ENCODE assay signal across 16 cellular contexts in genomic region chr6:107644513-107644912, GRCh38.
"Had no signal": no experiment of that assay in that cellular context is flagged by ENCODE, and none has a peak within 500 bp of the region (broad histone marks: within the 10 kb centered on the region; RNA-seq: fewer than 3 reads in every experiment).

No MANE protein-coding gene starts in this region.

- H3K9me3 ChIP-seq: tibial artery had no signal

- H3K4me3 ChIP-seq: tibial artery had no signal

- H3K9ac ChIP-seq: parathyroid adenoma had no signal

- H3K27me3 ChIP-seq: tibial artery had no signal

- DNase-seq: activated CD4-positive, alpha-beta T cell treated with anti-CD3 and anti-CD28 coated beads for 48 hours; activated CD4-positive, CD25-positive, alpha-beta regulatory T cell; activated CD8-positive, alpha-beta T cell treated with anti-CD3 and anti-CD28 coated beads for 36 hours; activated naive CD4-positive, alpha-beta T cell treated with anti-CD3 and anti-CD28 coated beads for 36 hours; activated T-cell treated with anti-CD3 and anti-CD28 coated beads, Interleukin-2, amount 50 U/mL, for 24 hours; anterior cingulate cortex; cerebellar nuclear complex; cortex of kidney; effector CD4-positive, alpha-beta T cell; mesendoderm; naive thymus-derived CD8-positive, alpha-beta T cell; stimulated activated naive B cell treated with anti-CD40 and anti-IgM and Interleukin-4, amounts not matched to agents 10 μg/mL and 1 μg/mL and 100 μg/mL, for 72 hours; T1000; tibial artery had no signal

- H3K36me3 ChIP-seq: tibial artery had no signal

- H3K9me3 Mint-ChIP-seq: activated CD8-positive, alpha-beta T cell treated with anti-CD3 and anti-CD28 coated beads for 36 hours; activated naive CD4-positive, alpha-beta T cell treated with anti-CD3 and anti-CD28 coated beads for 36 hours; activated T-cell treated with anti-CD3 and anti-CD28 coated beads, Interleukin-2, amount 50 U/mL, for 24 hours; brain; naive thymus-derived CD8-positive, alpha-beta T cell; stimulated activated naive B cell treated with anti-CD40 and anti-IgM and Interleukin-4, amounts not matched to agents 10 μg/mL and 1 μg/mL and 100 μg/mL, for 72 hours had no signal

- H3K27me3 Mint-ChIP-seq: stimulated activated naive B cell treated with anti-CD40 and anti-IgM and Interleukin-4, amounts not matched to agents 10 μg/mL and 1 μg/mL and 100 μg/mL, for 72 hours had no signal

- H3K36me3 Mint-ChIP-seq: naive thymus-derived CD8-positive, alpha-beta T cell had no signal

- H3K4me3 Mint-ChIP-seq: activated CD8-positive, alpha-beta T cell treated with anti-CD3 and anti-CD28 coated beads for 36 hours; activated naive CD4-positive, alpha-beta T cell treated with anti-CD3 and anti-CD28 coated beads for 36 hours; activated T-cell treated with anti-CD3 and anti-CD28 coated beads, Interleukin-2, amount 50 U/mL, for 24 hours; brain; naive thymus-derived CD8-positive, alpha-beta T cell; stimulated activated naive B cell treated with anti-CD40 and anti-IgM and Interleukin-4, amounts not matched to agents 10 μg/mL and 1 μg/mL and 100 μg/mL, for 72 hours had no signal

- H3K27ac ChIP-seq: parathyroid adenoma, tibial artery had no signal

- ATAC-seq: activated CD8-positive, alpha-beta T cell treated with anti-CD3 and anti-CD28 coated beads for 36 hours; naive thymus-derived CD8-positive, alpha-beta T cell; stimulated activated naive B cell treated with anti-CD40 and anti-IgM and Interleukin-4, amounts not matched to agents 10 μg/mL and 1 μg/mL and 100 μg/mL, for 72 hours had no signal

- H3K27ac Mint-ChIP-seq: activated CD8-positive, alpha-beta T cell treated with anti-CD3 and anti-CD28 coated beads for 36 hours; activated naive CD4-positive, alpha-beta T cell treated with anti-CD3 and anti-CD28 coated beads for 36 hours; activated T-cell treated with anti-CD3 and anti-CD28 coated beads, Interleukin-2, amount 50 U/mL, for 24 hours; naive thymus-derived CD8-positive, alpha-beta T cell; stimulated activated naive B cell treated with anti-CD40 and anti-IgM and Interleukin-4, amounts not matched to agents 10 μg/mL and 1 μg/mL and 100 μg/mL, for 72 hours had no signal
